In the genomic region with DNA sequence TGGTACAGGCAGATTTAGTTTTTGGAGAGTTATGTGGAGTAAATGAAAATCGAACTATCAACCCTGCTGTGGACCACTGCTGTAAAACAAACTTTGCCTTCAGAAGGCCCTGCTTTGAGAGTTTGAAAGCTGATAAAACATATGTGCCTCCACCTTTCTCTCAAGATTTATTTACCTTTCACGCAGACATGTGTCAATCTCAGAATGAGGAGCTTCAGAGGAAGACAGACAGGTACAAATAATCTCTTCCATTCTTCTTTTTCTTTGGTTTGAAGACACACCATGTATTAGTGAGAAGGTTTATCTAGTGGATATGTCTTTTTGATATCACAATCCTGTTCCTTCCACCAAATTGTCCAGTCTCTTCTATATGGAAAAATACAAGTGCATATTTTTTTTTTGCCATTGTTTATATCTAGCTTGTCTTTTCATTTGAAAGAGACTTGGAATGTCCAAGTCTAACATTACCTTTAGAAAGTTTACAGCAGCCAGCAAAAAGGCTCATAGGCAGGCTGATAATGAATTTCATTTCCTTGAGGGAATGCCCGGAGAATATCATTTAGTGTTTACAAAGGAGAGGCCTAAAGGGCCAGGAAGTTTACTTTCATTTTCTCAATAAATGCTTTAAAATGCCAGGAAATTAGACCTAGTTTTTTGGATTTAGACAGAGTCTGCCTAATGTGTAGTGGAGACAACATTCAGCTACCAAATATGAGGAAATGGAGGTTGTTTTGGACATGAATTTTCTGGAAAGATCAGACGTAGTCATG, we compare ENCODE assay signal across 1 cellular context.
TF ChIP-seq lines count a peak whose summit lies in the region.

No MANE protein-coding gene starts in this region.

TF ChIP-seq in GM12878, 131 proteins besides CTCF, POLR2A, EP300 and RAD21 (continued from another document):
- TF ChIP-seq, protein P1, sequence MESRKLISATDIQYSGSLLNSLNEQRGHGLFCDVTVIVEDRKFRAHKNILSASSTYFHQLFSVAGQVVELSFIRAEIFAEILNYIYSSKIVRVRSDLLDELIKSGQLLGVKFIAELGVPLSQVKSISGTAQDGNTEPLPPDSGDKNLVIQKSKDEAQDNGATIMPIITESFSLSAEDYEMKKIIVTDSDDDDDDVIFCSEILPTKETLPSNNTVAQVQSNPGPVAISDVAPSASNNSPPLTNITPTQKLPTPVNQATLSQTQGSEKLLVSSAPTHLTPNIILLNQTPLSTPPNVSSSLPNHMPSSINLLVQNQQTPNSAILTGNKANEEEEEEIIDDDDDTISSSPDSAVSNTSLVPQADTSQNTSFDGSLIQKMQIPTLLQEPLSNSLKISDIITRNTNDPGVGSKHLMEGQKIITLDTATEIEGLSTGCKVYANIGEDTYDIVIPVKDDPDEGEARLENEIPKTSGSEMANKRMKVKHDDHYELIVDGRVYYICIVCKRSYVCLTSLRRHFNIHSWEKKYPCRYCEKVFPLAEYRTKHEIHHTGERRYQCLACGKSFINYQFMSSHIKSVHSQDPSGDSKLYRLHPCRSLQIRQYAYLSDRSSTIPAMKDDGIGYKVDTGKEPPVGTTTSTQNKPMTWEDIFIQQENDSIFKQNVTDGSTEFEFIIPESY (IDR thresholded peaks at IDR 0.05), result no peak
- TF ChIP-seq LARP7 (IDR thresholded peaks at IDR 0.05) (no peak), IKZF2 (IDR thresholded peaks at IDR 0.05) (no peak), CHD1 (IDR thresholded peaks at IDR 0.05; ENCODE audit: low read depth, low read length) (no peak), MTA2 (IDR thresholded peaks at IDR 0.05; ENCODE audit: low read depth) (no peak), ZNF622 (IDR thresholded peaks at IDR 0.05) (no peak), SUPT20H (IDR thresholded peaks at IDR 0.05; ENCODE audit: borderline replicate concordance, control insufficient read depth, low read depth, low read length) (no peak)
